9 cellular contexts compared by ENCODE assay signal in the genomic region with DNA sequence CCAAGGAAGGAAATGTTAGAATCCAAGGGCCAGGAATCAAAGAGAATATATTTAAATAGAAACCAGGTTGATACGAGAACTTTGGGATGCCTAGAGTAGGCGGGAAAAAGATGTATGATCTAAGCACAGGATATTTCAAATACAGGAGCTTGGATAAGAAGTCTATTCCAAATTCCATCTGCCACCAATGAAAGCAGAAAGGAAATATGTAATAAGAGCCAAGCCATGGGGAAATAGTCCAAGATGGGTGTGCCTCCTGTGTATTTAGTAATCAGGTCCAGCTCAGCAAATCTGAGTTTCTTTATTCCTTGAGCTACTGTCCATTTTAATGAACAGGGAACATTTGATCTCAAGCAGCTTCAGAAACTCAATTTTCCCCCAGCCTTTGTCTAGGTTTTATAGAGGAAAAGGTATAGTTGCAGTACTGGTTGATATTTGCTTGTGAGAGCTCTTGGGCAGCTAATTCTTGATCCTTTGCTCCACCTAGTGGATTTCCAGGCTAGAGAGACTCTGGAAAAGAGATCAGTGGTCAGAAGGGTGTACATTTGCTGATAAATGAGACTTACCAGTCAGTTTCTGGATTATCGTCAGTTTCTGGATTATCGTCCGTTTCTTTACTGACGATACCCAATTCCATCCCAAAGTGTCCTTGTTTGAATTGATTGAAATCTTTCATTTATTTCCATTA. TPM values are rescaled to one million over a fixed set of nuclear protein-coding genes. Genes with fewer than 3 reads are reported as not detected.
DNase-seq lines count a peak whose midpoint lies in the region; ATAC-seq and TF ChIP-seq lines count a peak whose summit lies in the region.
"Not testable (repeated sequence)": the region's sequence is repeated elsewhere in the genome, so short reads cannot be mapped to it uniquely, and the experiment has no call there.
"Had no signal": no experiment of that assay in that cellular context is flagged by ENCODE, and none has a peak within 500 bp of the region (broad histone marks: within the 10 kb centered on the region; RNA-seq: fewer than 3 reads in every experiment).

No MANE protein-coding gene starts in this region.

- not testable (repeated sequence) for H3K9me3 ChIP-seq in OCI-LY7 (ENCODE audit: low read length); adipocyte (ENCODE audit: control insufficient read depth, low read length); right cardiac atrium (ENCODE audit: control insufficient read depth, low read length)

- not testable (repeated sequence) for H3K4me3 ChIP-seq in OCI-LY7 (ENCODE audit: low read depth, low read length, poor library complexity, severe bottlenecking); adipocyte (ENCODE audit: low read length); epithelial cell of esophagus (ENCODE audit: low read length); right cardiac atrium (ENCODE audit: low read length)

- 56% methylated on average over 6 of the region's 6 CpGs for WGBS in right cardiac atrium

- H3K4me1 ChIP-seq in OCI-LY7 (ENCODE audit: insufficient read depth, low read length, poor library complexity, severe bottlenecking); adipocyte (ENCODE audit: control insufficient read depth, insufficient read depth, low read length); right cardiac atrium (ENCODE audit: control insufficient read depth, insufficient read depth, low read length): not testable (repeated sequence)

- BruUV-seq in OCI-LY7 (replicated peaks; lab: Mats Ljungman, UMichigan) = not testable (repeated sequence)

- H3K36me3 ChIP-seq in OCI-LY7 (ENCODE audit: insufficient read depth, low read length); adipocyte (ENCODE audit: control insufficient read depth, insufficient read depth, low read length, severe bottlenecking): not testable (repeated sequence)

- ATAC-seq in right cardiac atrium = peak; percentile 54 to 59
- ATAC-seq in omental fat pad (ENCODE audit: low FRiP score) = peak; percentile 31

- not testable (repeated sequence) for H3K27ac ChIP-seq in OCI-LY7 (ENCODE audit: low read depth, low read length, poor library complexity, severe bottlenecking); right cardiac atrium (ENCODE audit: low read length)

- H4K20me1 ChIP-seq in OCI-LY7 (ENCODE audit: insufficient read depth, low read length) = not testable (repeated sequence)

- not testable (repeated sequence) for H3K9ac ChIP-seq in adipocyte (ENCODE audit: low read length)

- intact Hi-C loops in OCI-LY7 (cut with micrococcal nuclease; ENCODE audit: unreplicated experiment); right cardiac atrium (cut with DNase I): not testable (repeated sequence)

- TF ChIP-seq CTCF in LNCAP (IDR thresholded peaks at IDR 0.05) = peak; percentile 22; the same call in 1 of the 2 replicates
- TF ChIP-seq CTCF in OCI-LY7 (conservative IDR thresholded peaks at IDR 0.05; ENCODE audit: low read length); omental fat pad (IDR thresholded peaks at IDR 0.05): not testable (repeated sequence)
- TF ChIP-seq CTCF in epithelial cell of esophagus (IDR thresholded peaks at IDR 0.05; ENCODE audit: insufficient read depth, low read depth, low read length, missing control alignments) = peak; percentile 13

- peak; percentile 21 for DNase-seq in Daoy (ENCODE audit: low read depth)
- peak; percentile 0 for DNase-seq in OCI-LY7 (ENCODE audit: low spot score)
- peak; percentile 67 for DNase-seq in adipocyte (ENCODE audit: low read depth)
- peak; percentile 17 for DNase-seq in epithelial cell of esophagus (ENCODE audit: low read depth)
- DNase-seq in right cardiac atrium; omental fat pad (ENCODE audit: low spot score): not testable (repeated sequence)

- H3K4me2 ChIP-seq in OCI-LY7 (ENCODE audit: low read length) = not testable (repeated sequence)

- H3K27me3 ChIP-seq in adipocyte (replicated peaks; ENCODE audit: control insufficient read depth, insufficient read depth, low read length); right cardiac atrium (ENCODE audit: control insufficient read depth, insufficient read depth): not testable (repeated sequence)

- POLR2A ChIA-PET in OCI-LY7 (lab: Charles Lee) = not testable (repeated sequence)

- H3K9me2 ChIP-seq in OCI-LY7 (ENCODE audit: insufficient read depth, low read length) = not testable (repeated sequence)

- not testable (repeated sequence) for H2AFZ ChIP-seq in OCI-LY7 (ENCODE audit: low read length)

- CTCF ChIA-PET in OCI-LY7 (lab: Charles Lee; ENCODE audit: unreplicated experiment) = not testable (repeated sequence)

- not testable (repeated sequence) for H3K79me2 ChIP-seq in OCI-LY7 (ENCODE audit: insufficient read depth, low read depth, low read length)

RNA-seq across cellular contexts. Expression of a gene that starts 28.3 kb away (rescaled TPM):
- 20.6 and 23.1 TPM in 2 replicates for total RNA-seq in Daoy (2014; rRNA removed; shearing (Covaris generic))
- 27.0 and 27.4 TPM in 2 replicates for total RNA-seq in OCI-LY7 (2014; rRNA removed; shearing (Covaris generic))
- total RNA-seq in OCI-LY7 (2022) (74.1 and 91.4 TPM in 2 replicates), right cardiac atrium (1 to 10 TPM in 3 of 4 donors, under 1 TPM in 1; 0.58 to 1.4 (median 1.2) TPM), omental fat pad (1 to 10 TPM in 2 of 4 donors, under 1 TPM in 2; 0.65 to 5.6 (median 1.1) TPM)
- 0.16 TPM for polyA plus RNA-seq in right cardiac atrium
- total RNA-seq: gastrocnemius medialis; naive thymus-derived CD8-positive, alpha-beta T cell had no signal
- polyA plus RNA-seq: naive thymus-derived CD8-positive, alpha-beta T cell had no signal

RNA-seq across cellular contexts. Expression of a gene that starts 29.0 kb away (rescaled TPM):
- total RNA-seq in Daoy (2014; rRNA removed; shearing (Covaris generic)) = 13.8 and 13.9 TPM in 2 replicates
- total RNA-seq in OCI-LY7 (2014; rRNA removed; shearing (Covaris generic)) = 6.8 and 7.0 TPM in 2 replicates
- total RNA-seq in OCI-LY7 (2022) (30.7 and 41.0 TPM in 2 replicates), right cardiac atrium (10 to 100 TPM; 19.2 to 28.8 (median 23.9) TPM), omental fat pad (10 to 100 TPM; 19.8 to 41.0 (median 26.5) TPM)
- 6.2 TPM for polyA plus RNA-seq in right cardiac atrium
